ENCODE assay signal across 8 cellular contexts in genomic region chr3:30631237-30631961, GRCh38. TPM values are rescaled to one million over a fixed set of nuclear protein-coding genes. Genes with fewer than 3 reads are reported as not detected.
DNase-seq lines count a peak whose midpoint lies in the region; ATAC-seq lines count a peak whose summit lies in the region.

No MANE protein-coding gene starts in this region.

- peak; percentile 81 for ATAC-seq in stimulated activated naive CD8-positive, alpha-beta T cell treated with anti-CD3 and anti-CD28 coated beads, Interleukin-15, Interleukin-2, amounts not matched to agents 100 U/mL and 50 U/mL, for 24 hours
- no peak for ATAC-seq in GM21619 (IDR thresholded peaks at IDR 0.05; ENCODE audit: unreplicated experiment)
- ATAC-seq in GM19455 (IDR thresholded peaks at IDR 0.05; ENCODE audit: unreplicated experiment) = no peak

- H3K36me3 ChIP-seq in esophagus (ENCODE audit: control insufficient read depth in 2 of 2, insufficient read depth in 2 of 2, low read length in 1 of 2) = no peaks in the 10 kb centered on the region

- H3K27me3 ChIP-seq in esophagus (ENCODE audit: control insufficient read depth in 1 of 2, insufficient read depth in 2 of 2, low read length in 2 of 2) = no peaks in the 10 kb centered on the region

- peak overlapping the region; percentile 63 for H3K27ac ChIP-seq in esophagus (ENCODE audit: low read depth in 2 of 2, low read length in 1 of 2)

- no peaks in the 10 kb centered on the region for H3K9me3 ChIP-seq in esophagus (ENCODE audit: control insufficient read depth in 2 of 2, insufficient read depth in 1 of 2, low read depth in 1 of 2, low read length in 1 of 2)

- WGBS in esophagus, 2 donors = 53 to 71% methylated on average over 8 of the region's 8 CpGs

- DNase-seq in SKM-1 treated with dmso at 0.1 percent for 144 hours (lab: John Stamatoyannopoulos, UW; ENCODE audit: unreplicated experiment) = peak; percentile 34
- no peak for DNase-seq in SKM-1 (lab: John Stamatoyannopoulos, UW; ENCODE audit: unreplicated experiment)
- DNase-seq in activated CD4-positive, CD25-positive, alpha-beta regulatory T cell treated with anti-CD3 and anti-CD28 coated beads, Interleukin-2, amount 50 U/mL, for 72 hours = peak; percentile 54
- DNase-seq in stimulated activated naive CD8-positive, alpha-beta T cell treated with anti-CD3 and anti-CD28 coated beads, Interleukin-15, Interleukin-2, amounts not matched to agents 100 U/mL and 50 U/mL, for 24 hours = peak; percentile 64
- DNase-seq in retina = no peak

- H3K4me1 ChIP-seq in esophagus (ENCODE audit: control insufficient read depth in 2 of 2, insufficient read depth in 2 of 2, low read length in 1 of 2) = peaks cover 0 to 6% of the 10 kb centered on the region in 2 donors

- no peak overlapping the region for H3K4me3 ChIP-seq in esophagus (ENCODE audit: low read depth in 1 of 2, low read length in 2 of 2)

RNA-seq across cellular contexts. Expression of gene TGFBR2, which starts 25.0 kb away (rescaled TPM):
- polyA plus RNA-seq in esophagus = 10 to 100 TPM in 1 of 2 donors, 1 to 10 TPM in 1; 3.0 to 13.7 TPM

Comparison
In these comparisons a context has a peak if more than half of its experiments do, and no peak if none do; other contexts are left out.
1. DNase-seq: peak in SKM-1 treated with dmso at 0.1 percent for 144 hours (single experiment), activated CD4-positive, CD25-positive, alpha-beta regulatory T cell treated with anti-CD3 and anti-CD28 coated beads, Interleukin-2, amount 50 U/mL, for 72 hours (single experiment) and stimulated activated naive CD8-positive, alpha-beta T cell treated with anti-CD3 and anti-CD28 coated beads, Interleukin-15, Interleukin-2, amounts not matched to agents 100 U/mL and 50 U/mL, for 24 hours (single experiment); none in SKM-1 (single experiment) and retina (single experiment).